9 cellular contexts compared by ENCODE assay signal in the genomic region with DNA sequence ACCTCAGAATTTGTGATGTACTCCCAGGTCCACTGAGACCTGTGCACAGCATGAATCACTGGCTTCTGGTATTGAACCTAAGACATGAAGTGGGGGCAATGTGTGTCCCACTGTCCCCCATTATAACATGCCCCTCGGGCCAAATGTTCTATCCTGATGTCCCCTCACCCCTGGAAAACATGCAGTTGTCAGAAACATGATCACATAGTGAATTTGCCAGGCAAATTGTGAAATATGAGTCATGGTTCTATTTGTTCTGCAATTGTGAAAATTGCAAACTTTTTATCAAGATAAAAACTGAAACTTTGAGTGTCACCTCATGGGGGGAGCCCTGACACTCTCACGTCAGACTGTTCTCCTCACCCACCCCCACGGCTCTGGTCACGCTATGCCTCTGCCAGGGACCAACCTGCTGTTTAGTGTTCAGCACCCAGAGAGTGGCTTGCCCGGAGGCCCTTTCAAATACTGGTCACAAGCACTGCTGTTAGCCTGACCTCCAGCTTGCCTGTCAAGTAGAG.
DNase-seq lines count a peak whose midpoint lies in the region; ATAC-seq, FAIRE-seq and TF ChIP-seq lines count a peak whose summit lies in the region.
"Had no signal": no experiment of that assay in that cellular context is flagged by ENCODE, and none has a peak within 500 bp of the region (broad histone marks: within the 10 kb centered on the region; RNA-seq: fewer than 3 reads in every experiment).

No MANE protein-coding gene starts in this region.

- no peak for FAIRE-seq in small intestine (lab: Jason Lieb, UNC)
- FAIRE-seq: keratinocyte had no signal

- intact Hi-C loops in ovary (cut with DNase I) = loop anchor here (5.0 to 10.0 kb wide), 5 partner anchors 286 to 1236 kb away; partner anchors contain the start of gene SUPT3H (in 1 of the 4)

- ATAC-seq in GM18861 (IDR thresholded peaks at IDR 0.05; ENCODE audit: unreplicated experiment) = peak; percentile 58
- ATAC-seq in HG02759 (IDR thresholded peaks at IDR 0.05; ENCODE audit: unreplicated experiment) = peak; percentile 75

- DNase-seq in OCI-M1 (lab: John Stamatoyannopoulos, UW) (peak; percentile 73), astrocyte of the spinal cord (ENCODE audit: low read depth, low spot score) (peak; percentile 12), NCI-H146 treated with DMSO at 0.1 percent for 48 hours (lab: John Stamatoyannopoulos, UW; ENCODE audit: unreplicated experiment) (no peak), small intestine (no peak), ovary (no peak)
- peak; percentile 80 to 87 for DNase-seq in stimulated activated CD8-positive, alpha-beta memory T cell treated with anti-CD3 and anti-CD28 coated beads, Interleukin-2, amount 100 ng/mL, for 48 hours (ENCODE audit: low read depth in 2 of 2)

- H3K27ac ChIP-seq in small intestine (ENCODE audit: low read depth in 1 of 2, low read length in 1 of 2) (peak overlapping the region in 1 of 2 donors; percentile 60), ovary (no peak overlapping the region)

- TF ChIP-seq CTCF in astrocyte of the spinal cord (IDR thresholded peaks at IDR 0.05; ENCODE audit: low read depth, low read length) = no peak
- no peak for TF ChIP-seq CTCF in ovary (IDR thresholded peaks at IDR 0.05)

- H3K27me3 ChIP-seq in small intestine (ENCODE audit: control insufficient read depth in 2 of 2, insufficient read depth in 2 of 2, low read length in 2 of 2) = no peaks in the 10 kb centered on the region
- H3K27me3 ChIP-seq in ovary = no peaks in the 10 kb centered on the region

- no peak overlapping the region for H3K4me3 ChIP-seq in astrocyte of the spinal cord (ENCODE audit: low read depth, low read length)
- H3K4me3 ChIP-seq in small intestine (ENCODE audit: low read depth in 1 of 2, low read length in 2 of 2) = no peak overlapping the region
- no peak overlapping the region for H3K4me3 ChIP-seq in ovary

- H3K36me3 ChIP-seq in small intestine (ENCODE audit: control insufficient read depth in 2 of 2, insufficient read depth in 2 of 2, low read length in 2 of 2) = no peaks in the 10 kb centered on the region
- no peaks in the 10 kb centered on the region for H3K36me3 ChIP-seq in ovary

- WGBS in small intestine, 3 donors = 50 to 70% (median 69%) methylated on average over 5 of the region's 5 CpGs
- 80 to 87% (median 84%) methylated on average over 5 of the region's 5 CpGs for WGBS in ovary, 3 donors

- TF ChIP-seq POLR2A in ovary (IDR thresholded peaks at IDR 0.05) = no peak

- in situ Hi-C loops in astrocyte of the spinal cord (cut with HindIII; ENCODE audit: low sequenced_read_pairs) = no loop called here

- H3K4me1 ChIP-seq in small intestine (ENCODE audit: control insufficient read depth in 2 of 2, insufficient read depth in 1 of 2, low read depth in 1 of 2, low read length in 1 of 2) (no peaks in the 10 kb centered on the region), ovary (ENCODE audit: insufficient read depth) (no peaks in the 10 kb centered on the region)

- no peak for TF ChIP-seq EP300 in ovary (IDR thresholded peaks at IDR 0.05)

- H3K9me3 ChIP-seq in small intestine (ENCODE audit: control insufficient read depth, low read depth) = no peaks in the 10 kb centered on the region
- H3K9me3 ChIP-seq in ovary = no peaks in the 10 kb centered on the region

Comparison
In these comparisons a context has a peak if more than half of its experiments do, and no peak if none do; other contexts are left out.
1. DNase-seq: peak in OCI-M1 (single experiment), astrocyte of the spinal cord (single experiment) and stimulated activated CD8-positive, alpha-beta memory T cell treated with anti-CD3 and anti-CD28 coated beads, Interleukin-2, amount 100 ng/mL, for 48 hours (2 of 2); none in NCI-H146 treated with DMSO at 0.1 percent for 48 hours (single experiment), small intestine (single experiment) and ovary (0 of 5).